1 cellular context compared by ENCODE assay signal in genomic region chr5:146475190-146475801, GRCh38.
TF ChIP-seq lines count a peak whose summit lies in the region.

No MANE protein-coding gene starts in this region.

TF ChIP-seq in K562, 482 proteins besides CTCF, POLR2A, EP300 and RAD21 (continued from another document):
- TF ChIP-seq E2F6 (IDR thresholded peaks at IDR 0.05; ENCODE audit: borderline replicate concordance in 1 of 2, extremely low read depth in 1 of 2, insufficient read depth in 1 of 2, insufficient read length in 1 of 2, low read depth in 1 of 2, low read length in 1 of 2, poor library complexity in 1 of 2, severe bottlenecking in 1 of 2): no peak
- peak; percentile 56 for TF ChIP-seq ZNF316 (IDR thresholded peaks at IDR 0.05)
